29 cellular contexts compared by ENCODE assay signal in genomic region chr11:58780578-58780977, GRCh38. TPM values are rescaled to one million over a fixed set of nuclear protein-coding genes. Genes with fewer than 3 reads are reported as not detected.
"Had no signal": no experiment of that assay in that cellular context is flagged by ENCODE, and none has a peak within 500 bp of the region (broad histone marks: within the 10 kb centered on the region; RNA-seq: fewer than 3 reads in every experiment).

No MANE protein-coding gene starts in this region.

- H3K4me3 ChIP-seq: stomach, suprapubic skin, testis, thoracic aorta, thyroid gland, tibial artery, tibial nerve, transverse colon, upper lobe of left lung, upper lobe of right lung, uterus, vagina had no signal

- DNase-seq: stimulated activated CD4-positive, alpha-beta T cell treated with anti-CD3 and anti-CD28 coated beads, Interleukin-2, amount 100 ng/mL, for 48 hours; stimulated activated CD4-positive, alpha-beta T cell treated with anti-CD3 and anti-CD28 coated beads, Interleukin-4, amount 100 ng/mL, for 1 hour; stimulated activated CD4-positive, alpha-beta T cell treated with anti-CD3 and anti-CD28 coated beads, Interleukin-4, amount 100 ng/mL, for 24 hours; stimulated activated CD4-positive, alpha-beta T cell treated with anti-CD3 and anti-CD28 coated beads, Interleukin-4, amount 100 ng/mL, for 4 hours; stimulated activated CD8-positive, alpha-beta memory T cell treated with anti-CD3 and anti-CD28 coated beads, Interleukin-4, amount 100 ng/mL, for 48 hours; stimulated activated naive B cell treated with anti-CD40 and anti-IgM and Interleukin-4, amounts not matched to agents 10 μg/mL and 1 μg/mL and 100 μg/mL, for 72 hours; stimulated activated naive CD4-positive, alpha-beta T cell; stimulated activated naive CD4-positive, alpha-beta T cell treated with Interleukin-2 at 50 U/mL for 16 hours; stimulated activated naive CD8-positive, alpha-beta T cell treated with anti-CD3 and anti-CD28 coated beads, Interleukin-15, amount 100 ng/mL, for 72 hours; stimulated activated naive CD8-positive, alpha-beta T cell treated with anti-CD3 and anti-CD28 coated beads, Interleukin-15, Interleukin-2, amounts not matched to agents 100 U/mL and 50 U/mL, for 24 hours; stomach; substantia nigra; testis; thyroid gland; tibial artery; transverse colon; trophoblast cell; upper lobe of left lung; upper lobe of right lung; uterus had no signal

- H3K27me3 ChIP-seq: stomach, suprapubic skin, testis, thyroid gland, tibial artery, tibial nerve, transverse colon, upper lobe of left lung, upper lobe of right lung, uterus, vagina had no signal

- H3K27ac ChIP-seq: stomach, suprapubic skin, testis, thoracic aorta, thyroid gland, tibial artery, tibial nerve, transverse colon, upper lobe of left lung, upper lobe of right lung, uterus, vagina had no signal

- H3K4me1 ChIP-seq: stomach, suprapubic skin, testis, thyroid gland, tibial artery, tibial nerve, transverse colon, upper lobe of left lung, upper lobe of right lung, uterus, vagina had no signal

- FAIRE-seq: urothelium cell line had no signal

- H3K36me3 ChIP-seq: stomach, suprapubic skin, thoracic aorta, thyroid gland, tibial artery, tibial nerve, transverse colon, upper lobe of left lung, upper lobe of right lung, uterus, vagina had no signal

- H3K9me3 ChIP-seq: stomach, suprapubic skin, testis, thoracic aorta, thyroid gland, tibial artery, tibial nerve, transverse colon, upper lobe of left lung, upper lobe of right lung, uterus, vagina had no signal

- ATAC-seq: stimulated activated effector memory CD8-positive, alpha-beta T cell treated with anti-CD3 and anti-CD28 coated beads, Interleukin-12 subunit alpha, Interleukin-12 subunit beta, amount 100 ng/mL, for 72 hours; stimulated activated memory B cell treated with anti-CD40 and anti-IgM and Interleukin-4, amounts not matched to agents 10 μg/mL and 1 μg/mL and 100 μg/mL, for 72 hours; stimulated activated naive B cell treated with anti-CD40 and anti-IgM and Interleukin-4, amounts not matched to agents 10 μg/mL and 1 μg/mL and 100 μg/mL, for 72 hours; stimulated activated naive CD8-positive, alpha-beta T cell treated with anti-CD3 and anti-CD28 coated beads, Interleukin-15, amount 100 ng/mL, for 72 hours; stimulated activated naive CD8-positive, alpha-beta T cell treated with anti-CD3 and anti-CD28 coated beads, Interleukin-15, Interleukin-2, amounts not matched to agents 100 U/mL and 50 U/mL, for 24 hours; upper lobe of right lung had no signal

RNA-seq across cellular contexts. Expression of gene GLYAT, which starts 48.8 kb away (rescaled TPM):
- total RNA-seq: stomach, thoracic aorta, thyroid gland, transverse colon, upper lobe of left lung, upper lobe of right lung, ureter, urinary bladder, uterus, vagina had no signal
- polyA plus RNA-seq: stomach had no signal
